Comparison of ENCODE assay signal across 8 cellular contexts in the genomic region with DNA sequence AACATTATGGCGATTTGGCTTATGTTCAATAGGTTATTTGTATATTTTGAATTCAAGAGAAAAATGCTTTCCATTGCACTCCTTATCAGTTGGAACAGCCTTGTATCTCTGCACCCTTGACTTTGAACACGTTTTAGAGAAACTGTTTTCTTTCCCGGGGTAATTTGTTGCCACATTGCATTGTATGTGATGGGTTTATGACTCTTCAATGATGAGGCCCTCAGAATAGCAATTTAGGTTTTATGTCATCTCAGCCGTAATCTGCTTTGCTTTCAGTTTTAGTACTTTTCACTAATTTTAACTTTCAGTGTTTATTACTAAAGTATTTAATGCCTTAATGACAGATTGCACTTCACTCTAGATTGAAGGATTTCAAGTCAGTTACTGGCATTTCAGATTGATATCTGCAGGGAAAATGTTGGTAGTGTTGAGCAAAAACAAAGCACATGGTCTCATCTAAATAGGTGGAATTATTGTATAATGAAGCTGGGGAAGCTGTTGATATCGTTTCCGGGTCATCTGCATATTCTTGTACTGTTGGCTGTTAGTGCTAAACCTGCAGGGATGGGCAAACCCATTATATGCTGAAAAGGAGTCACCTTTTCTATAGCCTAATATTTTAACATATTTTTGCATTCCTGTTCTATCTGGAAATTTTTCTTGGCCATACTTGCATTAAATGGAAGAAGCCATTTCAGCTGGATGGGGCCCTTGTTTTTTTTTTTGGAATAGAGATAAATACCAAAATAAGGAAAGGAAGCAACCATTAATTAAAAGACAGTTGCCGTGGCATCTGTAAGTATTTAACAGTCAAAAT.
DNase-seq lines count a peak whose midpoint lies in the region; ATAC-seq and TF ChIP-seq lines count a peak whose summit lies in the region.

No MANE protein-coding gene starts in this region.

- peak overlapping the region; percentile 30 to 97 for H3K27ac ChIP-seq in coronary artery
- H3K27ac ChIP-seq in substantia nigra (ENCODE audit: low read depth, low read length, poor library complexity, severe bottlenecking): no peak overlapping the region

- peak overlapping the region; percentile 100 for H3K27ac Mint-ChIP-seq in nephron progenitor cell

- peak overlapping the region; percentile 99 for H3K4me3 Mint-ChIP-seq in nephron progenitor cell

- no peaks in the 10 kb centered on the region for H3K9me3 Mint-ChIP-seq in nephron progenitor cell

- no peak for DNase-seq in GM12864 (ENCODE audit: low read depth)
- DNase-seq in NOMO-1 treated with DMSO at 0.1 percent for 48 hours (lab: John Stamatoyannopoulos, UW; ENCODE audit: unreplicated experiment): peak; percentile 51
- DNase-seq in coronary artery (ENCODE audit: low spot score): no peak
- no peak for DNase-seq in nephron progenitor cell
- DNase-seq in stimulated activated CD4-positive, alpha-beta T cell treated with anti-CD3 and anti-CD28 coated beads, Interleukin-2, amount 100 ng/mL, for 24 hours: no peak
- DNase-seq in substantia nigra (lab: John Stamatoyannopoulos, UW): no peak

- TF ChIP-seq CTCF in GM12864 (IDR thresholded peaks at IDR 0.05; ENCODE audit: low read depth, low read length, missing control alignments) (no peak), coronary artery (IDR thresholded peaks at IDR 0.05) (no peak), nephron progenitor cell (IDR thresholded peaks at IDR 0.05) (no peak)

- H3K27me3 Mint-ChIP-seq in nephron progenitor cell (ENCODE audit: low read depth, poor library complexity): peaks cover 2% of the 10 kb centered on the region

- H3K4me3 ChIP-seq in GM12864 (ENCODE audit: low read depth, low read length) (peak overlapping the region; percentile 94), coronary artery (peak overlapping the region; percentile 97)

- peaks cover 22% of the 10 kb centered on the region for H3K36me3 Mint-ChIP-seq in nephron progenitor cell (ENCODE audit: low read depth)

- peaks cover 29% of the 10 kb centered on the region for H3K4me1 Mint-ChIP-seq in nephron progenitor cell

- ATAC-seq in GM19351 (IDR thresholded peaks at IDR 0.05; ENCODE audit: unreplicated experiment) (no peak), HG03432 (IDR thresholded peaks at IDR 0.05; ENCODE audit: unreplicated experiment) (no peak)
